ENCODE assay signal across 9 cellular contexts in genomic region chr11:112025682-112026081, GRCh38. TPM values are rescaled to one million over a fixed set of nuclear protein-coding genes. Genes with fewer than 3 reads are reported as not detected.
A peak's percentile ranks its signal among the peaks of the same experiment; 100 is the strongest.
DNase-seq lines count a peak whose midpoint lies in the region; ATAC-seq lines count a peak whose summit lies in the region.
"Had no signal": no experiment of that assay in that cellular context is flagged by ENCODE, and none has a peak within 500 bp of the region (broad histone marks: within the 10 kb centered on the region; RNA-seq: fewer than 3 reads in every experiment).

No MANE protein-coding gene starts in this region.

- peaks cover 10 to 33% (median 24%) of the 10 kb centered on the region in 4 donors for H3K4me1 Mint-ChIP-seq in CD4-positive, CD25-positive, alpha-beta regulatory T cell

- H3K27me3 Mint-ChIP-seq in CD4-positive, CD25-positive, alpha-beta regulatory T cell: no peaks in the 10 kb centered on the region

- DNase-seq in CD4-positive, CD25-positive, alpha-beta regulatory T cell: no peak
- peak; percentile 25 for DNase-seq in RPMI7951 (ENCODE audit: low read depth)
- DNase-seq in epithelial cell of prostate (ENCODE audit: low read depth, low spot score): no peak

- H3K27ac Mint-ChIP-seq in CD4-positive, CD25-positive, alpha-beta regulatory T cell: peak overlapping the region; percentile 94 to 99 (median 97)

- peaks cover 21% of the 10 kb centered on the region for H3K36me3 Mint-ChIP-seq in CD4-positive, CD25-positive, alpha-beta regulatory T cell

- peaks cover 21% of the 10 kb centered on the region for H3K4me1 ChIP-seq in CD4-positive, CD25-positive, alpha-beta regulatory T cell (ENCODE audit: control insufficient read depth, insufficient read depth, low read length, poor library complexity, severe bottlenecking)
- peaks cover 5 to 14% of the 10 kb centered on the region in 2 donors for H3K4me1 ChIP-seq in muscle layer of duodenum (ENCODE audit: control insufficient read depth in 1 of 2, insufficient read depth in 2 of 2, low read length in 2 of 2)

- H3K27ac ChIP-seq in CD4-positive, CD25-positive, alpha-beta regulatory T cell (ENCODE audit: insufficient read depth, low read length, poor library complexity, severe bottlenecking): peak overlapping the region; percentile 75
- H3K27ac ChIP-seq in epithelial cell of prostate: peak overlapping the region; percentile 66
- peak overlapping the region; percentile 92 for H3K27ac ChIP-seq in muscle layer of duodenum (ENCODE audit: low read length)

- H3K4me3 ChIP-seq in CD4-positive, CD25-positive, alpha-beta regulatory T cell (ENCODE audit: low read depth, low read length): peak overlapping the region; percentile 84
- peak overlapping the region; percentile 75 to 98 for H3K4me3 ChIP-seq in muscle layer of duodenum (ENCODE audit: low read depth in 1 of 2, low read length in 2 of 2)

- no peaks in the 10 kb centered on the region for H3K27me3 ChIP-seq in CD4-positive, CD25-positive, alpha-beta regulatory T cell (ENCODE audit: control insufficient read depth, insufficient read depth, low read length)
- H3K27me3 ChIP-seq in muscle layer of duodenum (ENCODE audit: low read depth, low read length): no peaks in the 10 kb centered on the region

- H3K9me3 ChIP-seq in CD4-positive, CD25-positive, alpha-beta regulatory T cell (ENCODE audit: control insufficient read depth in 2 of 2, low read length in 2 of 2): no peaks in the 10 kb centered on the region
- H3K9me3 ChIP-seq in muscle layer of duodenum (ENCODE audit: control insufficient read depth in 1 of 2, low read length in 2 of 2): no peaks in the 10 kb centered on the region

- peaks cover 23% of the 10 kb centered on the region for H3K36me3 ChIP-seq in CD4-positive, CD25-positive, alpha-beta regulatory T cell (ENCODE audit: control insufficient read depth, insufficient read depth, low read length)
- peaks cover 27 to 35% of the 10 kb centered on the region in 2 donors for H3K36me3 ChIP-seq in muscle layer of duodenum (ENCODE audit: control insufficient read depth in 1 of 2, insufficient read depth in 2 of 2, low read length in 2 of 2)

- peak overlapping the region; percentile 99 to 100 (median 100) for H3K4me3 Mint-ChIP-seq in CD4-positive, CD25-positive, alpha-beta regulatory T cell

- ATAC-seq in CD4-positive, CD25-positive, alpha-beta regulatory T cell (ENCODE audit: low read depth in 2 of 2): no peak
- peak; percentile 7 for ATAC-seq in GM19468 (IDR thresholded peaks at IDR 0.05; ENCODE audit: extremely low read depth, unreplicated experiment)
- no peak for ATAC-seq in HG02973 (IDR thresholded peaks at IDR 0.05; ENCODE audit: unreplicated experiment)
- no peak for ATAC-seq in HG02798 (IDR thresholded peaks at IDR 0.05; ENCODE audit: poor library complexity, unreplicated experiment)
- no peak for ATAC-seq in HG02870 (IDR thresholded peaks at IDR 0.05; ENCODE audit: unreplicated experiment)

- H3K9me3 Mint-ChIP-seq in CD4-positive, CD25-positive, alpha-beta regulatory T cell: no peaks in the 10 kb centered on the region

RNA-seq across cellular contexts. Expression of gene DLAT, which starts 0.5 kb away (rescaled TPM):
- total RNA-seq in CD4-positive, CD25-positive, alpha-beta regulatory T cell: 16.3 TPM
- 10 to 100 TPM; 22.8 to 26.8 (median 24.2) TPM for polyA plus RNA-seq in CD4-positive, CD25-positive, alpha-beta regulatory T cell
- 55.1 and 72.1 TPM in 2 replicates for total RNA-seq in RPMI7951 (2014; rRNA removed; shearing (Covaris generic))

RNA-seq across cellular contexts. Expression of gene PIH1D2, which starts 48.1 kb away (rescaled TPM):
- total RNA-seq in CD4-positive, CD25-positive, alpha-beta regulatory T cell: 0.47 TPM
- polyA plus RNA-seq in CD4-positive, CD25-positive, alpha-beta regulatory T cell: not detected
- total RNA-seq in RPMI7951 (2014; rRNA removed; shearing (Covaris generic)): 5.9 and 6.4 TPM in 2 replicates
- total RNA-seq: T-helper 1 cell treated with Interleukin-12 subunit alpha and Interleukin-12 subunit beta and Interleukin-4 antibody, amounts not matched to agents 30 ng/mL and 1 ng/mL, for 36 hours had no signal

RNA-seq across cellular contexts. Expression of gene NKAPD1, which starts 48.4 kb away (rescaled TPM):
- total RNA-seq in CD4-positive, CD25-positive, alpha-beta regulatory T cell: 11.2 TPM
- polyA plus RNA-seq in CD4-positive, CD25-positive, alpha-beta regulatory T cell: 10 to 100 TPM; 11.0 to 13.1 (median 11.8) TPM
- total RNA-seq in RPMI7951 (2014; rRNA removed; shearing (Covaris generic)): 20.9 and 22.5 TPM in 2 replicates
